In genomic region chr7:44797329-44798258, GRCh38 we compare ENCODE assay signal across 1 cellular context.
A peak's percentile ranks its signal among the peaks of the same experiment; 100 is the strongest.
TF ChIP-seq lines count a peak whose summit lies in the region.

No MANE protein-coding gene starts in this region.

TF ChIP-seq in GM12878, 131 proteins besides CTCF, POLR2A, EP300 and RAD21 (continued from another document):
- TF ChIP-seq CHD4 (IDR thresholded peaks at IDR 0.05): no peak
- TF ChIP-seq SUZ12 (IDR thresholded peaks at IDR 0.05; ENCODE audit: unreplicated experiment): no peak
- TF ChIP-seq POU2F2 (IDR thresholded peaks at IDR 0.05; ENCODE audit: borderline replicate concordance, low read depth, low read length): peak; percentile 54; the same call in 1 of the 3 replicates
- peak; percentile 2 for TF ChIP-seq PBX3 (IDR thresholded peaks at IDR 0.05; ENCODE audit: insufficient replicate concordance, low read depth, low read length)
- TF ChIP-seq HDGF (IDR thresholded peaks at IDR 0.05): 0 out of 2 replicates have a peak, but pooled peaks have one; percentile 18
- TF ChIP-seq RCOR1 (conservative IDR thresholded peaks at IDR 0.05; ENCODE audit: low read depth, low read length): 0 out of 2 replicates have a peak, but pooled peaks have one; percentile 9
- peak; percentile 13; the same call in 1 of the 2 replicates for TF ChIP-seq YY1 (IDR thresholded peaks at IDR 0.05; ENCODE audit: low read depth, low read length)
- TF ChIP-seq SREBF2 (IDR thresholded peaks at IDR 0.05; ENCODE audit: low read length): no peak
- TF ChIP-seq BCLAF1 (IDR thresholded peaks at IDR 0.05): no peak
- TF ChIP-seq TAF1 (IDR thresholded peaks at IDR 0.05; ENCODE audit: borderline replicate concordance, low read depth, low read length): peak; percentile 75
- TF ChIP-seq SREBF1 (IDR thresholded peaks at IDR 0.05; ENCODE audit: low read length): no peak
- no peak for TF ChIP-seq KDM1A (IDR thresholded peaks at IDR 0.05; ENCODE audit: borderline replicate concordance)
- TF ChIP-seq POLR2AphosphoS5 (IDR thresholded peaks at IDR 0.05; ENCODE audit: low read length): peak; percentile 89
- no peak for TF ChIP-seq PKNOX1 (IDR thresholded peaks at IDR 0.05)
- TF ChIP-seq ZBTB4 (CRISPR knock-in tag; IDR thresholded peaks at IDR 0.05): no peak
- TF ChIP-seq RB1 (IDR thresholded peaks at IDR 0.05; ENCODE audit: borderline replicate concordance): no peak
- TF ChIP-seq NR2C2 (IDR thresholded peaks at IDR 0.05; ENCODE audit: borderline replicate concordance, control insufficient read depth, insufficient read length, low read depth): no peak
- TF ChIP-seq MYC (IDR thresholded peaks at IDR 0.05; ENCODE audit: insufficient read depth, insufficient read length, insufficient replicate concordance, low read length, severe bottlenecking): no peak
- TF ChIP-seq E2F8 (IDR thresholded peaks at IDR 0.05; ENCODE audit: low read depth, partially characterized antibody): peak; percentile 14
- 0 out of 2 replicates have a peak, but pooled peaks have one; percentile 33 for TF ChIP-seq TCF12 (IDR thresholded peaks at IDR 0.05; ENCODE audit: low read depth, low read length)
- TF ChIP-seq IKZF2 (IDR thresholded peaks at IDR 0.05): no peak
- TF ChIP-seq CEBPB (IDR thresholded peaks at IDR 0.05; ENCODE audit: borderline replicate concordance in 1 of 2, low read depth in 2 of 2, low read length in 2 of 2): no peak
- TF ChIP-seq HCFC1 (IDR thresholded peaks at IDR 0.05; ENCODE audit: low read length): peak; percentile 42; the same call in 1 of the 2 replicates
- no peak for TF ChIP-seq PAX8 (IDR thresholded peaks at IDR 0.05)
- 0 out of 2 replicates have a peak, but pooled peaks have one; percentile 44 for TF ChIP-seq IRF4 (IDR thresholded peaks at IDR 0.05; ENCODE audit: low read depth, low read length)
- TF ChIP-seq EGR1 (IDR thresholded peaks at IDR 0.05; ENCODE audit: borderline replicate concordance in 1 of 2, low read depth in 2 of 2, low read length in 2 of 2): peak in 1 of 2 experiments; percentile 65; a peak in 1 of 3 replicates
